29 cellular contexts compared by ENCODE assay signal in the genomic region with DNA sequence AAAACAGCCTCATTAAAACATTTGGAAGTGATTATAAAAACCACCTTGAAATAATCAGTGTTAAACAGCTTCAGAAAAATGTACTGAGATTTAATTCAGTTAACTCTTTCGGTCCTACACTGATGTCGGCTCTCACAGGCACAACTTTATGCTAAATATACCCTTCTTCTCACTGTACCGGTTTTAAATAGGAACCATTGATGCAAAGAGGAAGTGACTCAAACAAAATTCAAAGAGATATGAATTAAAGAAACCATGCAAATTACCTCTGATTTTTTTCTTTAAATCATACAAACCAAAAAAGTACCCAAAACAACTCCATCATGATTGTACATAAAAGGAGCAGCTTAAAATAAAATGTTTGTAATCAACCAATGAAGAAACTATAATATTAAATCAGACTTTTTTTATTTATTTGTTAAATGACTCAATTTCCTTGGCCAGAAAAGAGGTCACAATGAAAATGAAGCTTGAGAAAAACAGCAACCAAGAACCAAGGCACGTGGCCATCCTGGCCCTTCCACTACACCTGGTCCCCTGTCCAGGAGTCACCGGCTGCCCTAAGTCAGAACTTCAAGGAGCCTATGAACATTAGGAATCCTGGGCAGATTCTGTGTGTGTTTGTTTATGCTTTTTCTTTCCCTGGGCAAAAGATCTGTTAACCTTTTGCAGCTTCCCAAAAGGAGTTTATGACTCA.
DNase-seq lines count a peak whose midpoint lies in the region; ATAC-seq, FAIRE-seq and TF ChIP-seq lines count a peak whose summit lies in the region.
"Had no signal": no experiment of that assay in that cellular context is flagged by ENCODE, and none has a peak within 500 bp of the region (broad histone marks: within the 10 kb centered on the region; RNA-seq: fewer than 3 reads in every experiment).

No MANE protein-coding gene starts in this region.

- 0 out of 3 replicates have a peak overlapping the region, but pooled peaks have one; percentile 33 for H2BK15ac ChIP-seq in IMR-90 (ENCODE audit: low read depth, low read length)
- no peak overlapping the region for H2BK15ac ChIP-seq in mesenchymal stem cell (ENCODE audit: low read depth, poor library complexity, severe bottlenecking)

- peaks cover 3% of the 10 kb centered on the region for H3K27me3 Mint-ChIP-seq in activated CD4-positive, alpha-beta T cell treated with anti-CD3 and anti-CD28 coated beads, Interleukin-2, amount 10 ng/mL, durations not matched to agents 7 days and 5 days
- H3K27me3 Mint-ChIP-seq: CD4-positive, alpha-beta T cell; effector memory CD8-positive, alpha-beta T cell had no signal

- TF ChIP-seq POLR2A in IMR-90 (IDR thresholded peaks at IDR 0.05; ENCODE audit: low read depth, low read length) (no peak), GM12878 (IDR thresholded peaks at IDR 0.05; ENCODE audit: low read depth, low read length) (no peak)

- peaks cover 5% of the 10 kb centered on the region for H3K9me1 ChIP-seq in IMR-90 (ENCODE audit: insufficient read depth, low read length)

- H3K14ac ChIP-seq in IMR-90 (replicated peaks; ENCODE audit: low read depth, low read length) (peak overlapping the region; percentile 40; the same call in 1 of the 2 replicates), mesenchymal stem cell (ENCODE audit: low read length in 2 of 2) (no peak overlapping the region)

- no peaks in the 10 kb centered on the region for H3K9me3 ChIP-seq in IMR-90 (ENCODE audit: control insufficient read depth, insufficient read depth, low read length)
- H3K9me3 ChIP-seq in GM12878 (replicated peaks; ENCODE audit: control insufficient read depth, insufficient read depth, low read length) = no peaks in the 10 kb centered on the region
- H3K9me3 ChIP-seq in mesenchymal stem cell (ENCODE audit: control insufficient read depth, low read length) = no peaks in the 10 kb centered on the region
- no peaks in the 10 kb centered on the region for H3K9me3 ChIP-seq in PC-9 (ENCODE audit: insufficient read depth, low read depth)
- H3K9me3 ChIP-seq: esophagus squamous epithelium, SJCRH30 had no signal

- H2BK120ac ChIP-seq in IMR-90 (ENCODE audit: low read depth, low read length) = peak overlapping the region; percentile 58
- H2BK120ac ChIP-seq in mesenchymal stem cell (ENCODE audit: low read depth, low read length) = peak overlapping the region; percentile 34

- H3K4me2 ChIP-seq in IMR-90 (ENCODE audit: low read depth, low read length) = no peak overlapping the region
- H3K4me2 ChIP-seq in GM12878 (ENCODE audit: control insufficient read depth, insufficient read depth) = no peak overlapping the region
- no peak overlapping the region for H3K4me2 ChIP-seq in mesenchymal stem cell (ENCODE audit: low read length, poor library complexity, severe bottlenecking)
- H3K4me2 ChIP-seq in PC-9 = no peak overlapping the region

- in situ Hi-C loops in IMR-90 (cut with MboI; ENCODE audit: low sequenced_read_pairs) = no loop called here
- in situ Hi-C loops in GM12878 (cut with MboI) = no loop called here

- no peaks in the 10 kb centered on the region for H3K36me3 Mint-ChIP-seq in activated CD4-positive, alpha-beta T cell treated with anti-CD3 and anti-CD28 coated beads, Interleukin-2, amount 10 ng/mL, durations not matched to agents 7 days and 5 days (ENCODE audit: low read depth)
- H3K36me3 Mint-ChIP-seq: activated CD8-positive, alpha-beta memory T cell treated with anti-CD3 and anti-CD28 coated beads, Interleukin-2, amount 10 ng/mL, durations not matched to agents 7 days and 5 days; memory B cell had no signal

- WGBS in IMR-90 (ENCODE audit: extremely low coverage in 2 of 2, insufficient read length in 1 of 2), 2 experiments = no CpG with 5 or more reads among the region's 5 CpGs
- 0% methylated on average over 5 of the region's 5 CpGs for WGBS in GM12878 (ENCODE audit: insufficient coverage, insufficient replicate concordance, low lambda C conversion rate, missing lambda C conversion rate)
- 63% methylated on average over 3 of the region's 5 CpGs for WGBS in mesenchymal stem cell

- SMC1A ChIA-PET in GM12878 (lab: Charles Lee; ENCODE audit: uncharacterized antibody, unreplicated experiment) = interaction anchor here (0.9 kb wide), 1 partner anchor 316 kb away, joined by 3 read pairs; no protein-coding TSS in a partner anchor

- no peak overlapping the region for H3K27ac Mint-ChIP-seq in activated CD4-positive, alpha-beta T cell treated with anti-CD3 and anti-CD28 coated beads, Interleukin-2, amount 10 ng/mL, durations not matched to agents 7 days and 5 days
- H3K27ac Mint-ChIP-seq: activated CD8-positive, alpha-beta memory T cell treated with anti-CD3 and anti-CD28 coated beads, Interleukin-2, amount 10 ng/mL, durations not matched to agents 7 days and 5 days; CD4-positive, alpha-beta T cell; effector memory CD8-positive, alpha-beta T cell; memory B cell; T-helper 17 cell had no signal

- CTCF ChIA-PET in IMR-90 (lab: Yijun Ruan, JAX) = interaction anchor here (0.6 to 1.2 kb wide), 2 partner anchors 306 to 449 kb away, joined by 3 to 4 read pairs; no protein-coding TSS in a partner anchor
- CTCF ChIA-PET in GM12878 (lab: Yijun Ruan, JAX) = interaction anchor here (0.7 to 1.2 kb wide), 5 partner anchors 9 to 1659 kb away, joined by 3 to 4 read pairs (median 3); no protein-coding TSS in a partner anchor
- CTCF ChIA-PET in PC-9 (lab: Charles Lee) = no interaction called here
- CTCF ChIA-PET in activated CD4-positive, alpha-beta T cell treated with anti-CD3 and anti-CD28 coated beads, Interleukin-2, amount 10 ng/mL, durations not matched to agents 7 days and 5 days (lab: Charles Lee) = no interaction called here

- no peaks in the 10 kb centered on the region for H3K9me3 Mint-ChIP-seq in activated CD4-positive, alpha-beta T cell treated with anti-CD3 and anti-CD28 coated beads, Interleukin-2, amount 10 ng/mL, durations not matched to agents 7 days and 5 days
- H3K9me3 Mint-ChIP-seq: CD4-positive, alpha-beta T cell; effector memory CD8-positive, alpha-beta T cell; memory B cell had no signal

- TF ChIP-seq EP300 in GM12878 (IDR thresholded peaks at IDR 0.05; ENCODE audit: borderline replicate concordance in 1 of 2, control insufficient read depth in 1 of 2, low read depth in 2 of 2, low read length in 2 of 2) = no peak

- H4K20me1 ChIP-seq in IMR-90 (ENCODE audit: insufficient read depth, low read length) (no peaks in the 10 kb centered on the region), GM12878 (ENCODE audit: control insufficient read depth, insufficient read depth) (no peaks in the 10 kb centered on the region), PC-9 (ENCODE audit: insufficient read depth) (no peaks in the 10 kb centered on the region)

- H3K4me1 ChIP-seq in IMR-90 (ENCODE audit: control insufficient read depth, insufficient read depth, low read length) (peaks cover 8% of the 10 kb centered on the region), GM12878 (ENCODE audit: control insufficient read depth, insufficient read depth, low read length) (no peaks in the 10 kb centered on the region), mesenchymal stem cell (ENCODE audit: control insufficient read depth, insufficient read depth, low read depth, low read length) (peaks cover 4% of the 10 kb centered on the region), PC-9 (replicated peaks; ENCODE audit: insufficient read depth) (no peaks in the 10 kb centered on the region)
- H3K4me1 ChIP-seq: esophagus squamous epithelium, SJCRH30 had no signal

- H3K27ac ChIP-seq in IMR-90 (ENCODE audit: insufficient read depth, low read length) (no peak overlapping the region), GM12878 (ENCODE audit: control insufficient read depth, insufficient read depth) (no peak overlapping the region), mesenchymal stem cell (ENCODE audit: low read length, poor library complexity, severe bottlenecking) (no peak overlapping the region), PC-9 (no peak overlapping the region)
- H3K27ac ChIP-seq: esophagus squamous epithelium, SJCRH30 had no signal

- ATAC-seq in GM18519 (IDR thresholded peaks at IDR 0.05; ENCODE audit: low FRiP score, unreplicated experiment) (peak; percentile 40), IMR-90 (ENCODE audit: low read depth) (no peak), GM12878 (no peak), GM19397 (IDR thresholded peaks at IDR 0.05; ENCODE audit: unreplicated experiment) (no peak)
- ATAC-seq: activated CD8-positive, alpha-beta memory T cell treated with anti-CD3 and anti-CD28 coated beads, Interleukin-2, amount 10 ng/mL, durations not matched to agents 7 days and 5 days; effector memory CD8-positive, alpha-beta T cell; Panc1; T-helper 17 cell had no signal

- H3K79me2 ChIP-seq in GM12878 (ENCODE audit: control insufficient read depth, insufficient read depth, low read length) = no peaks in the 10 kb centered on the region
- H3K79me2 ChIP-seq in PC-9 (ENCODE audit: low read depth) = no peaks in the 10 kb centered on the region

- no peaks in the 10 kb centered on the region for H3K4me1 Mint-ChIP-seq in activated CD4-positive, alpha-beta T cell treated with anti-CD3 and anti-CD28 coated beads, Interleukin-2, amount 10 ng/mL, durations not matched to agents 7 days and 5 days
- H3K4me1 Mint-ChIP-seq: activated CD8-positive, alpha-beta memory T cell treated with anti-CD3 and anti-CD28 coated beads, Interleukin-2, amount 10 ng/mL, durations not matched to agents 7 days and 5 days; T-helper 17 cell had no signal

- H3K4ac ChIP-seq in IMR-90 (ENCODE audit: low read depth, low read length) (no peak overlapping the region), mesenchymal stem cell (ENCODE audit: low read depth in 1 of 2, low read length in 2 of 2) (no peak overlapping the region)

- no peak overlapping the region for H3K56ac ChIP-seq in IMR-90 (ENCODE audit: extremely low read depth, insufficient read depth, low read length)

- TF ChIP-seq CTCF in IMR-90 (conservative IDR thresholded peaks at IDR 0.05; ENCODE audit: low read depth, low read length) (no peak), GM12878 (IDR thresholded peaks at IDR 0.05 in 2 of 3, conservative IDR thresholded peaks at IDR 0.05 in 1 of 3; ENCODE audit: control insufficient read depth in 2 of 3, extremely low read depth in 1 of 3, insufficient read depth in 1 of 3, low read depth in 3 of 3, low read length in 3 of 3) (no peak), PC-9 (conservative IDR thresholded peaks at IDR 0.05) (no peak)

- no peak for TF ChIP-seq RAD21 in IMR-90 (IDR thresholded peaks at IDR 0.05; ENCODE audit: low read length)
- TF ChIP-seq RAD21 in GM12878 (IDR thresholded peaks at IDR 0.05; ENCODE audit: insufficient read depth, low read depth, low read length) = no peak

- H2AK5ac ChIP-seq in IMR-90 (ENCODE audit: low read depth, low read length) (peak overlapping the region; percentile 75), mesenchymal stem cell (ENCODE audit: low read length, severe bottlenecking) (no peak overlapping the region)

- H3F3A ChIP-seq in PC-9 (ENCODE audit: insufficient read depth, low read depth) = no peaks in the 10 kb centered on the region

- peak overlapping the region; percentile 69; the same call in 1 of the 2 replicates for H2BK20ac ChIP-seq in IMR-90 (ENCODE audit: low read depth, low read length)

- H4K91ac ChIP-seq in IMR-90 (ENCODE audit: insufficient read depth, low read depth, low read length) (0 out of 2 replicates have a peak overlapping the region, but pooled peaks have one; percentile 13), mesenchymal stem cell (ENCODE audit: low read length) (no peak overlapping the region)

- dilution Hi-C loops in IMR-90 (cut with HindIII; ENCODE audit: low sequenced_read_pairs, unreplicated experiment) = no loop called here

- H3K4me3 ChIP-seq in IMR-90 (ENCODE audit: insufficient read depth, low read depth, low read length) = no peak overlapping the region
- no peak overlapping the region for H3K4me3 ChIP-seq in GM12878
- H3K4me3 ChIP-seq in mesenchymal stem cell (ENCODE audit: insufficient read depth in 1 of 2, low read depth in 1 of 2, low read length in 2 of 2) = no peak overlapping the region
- no peak overlapping the region for H3K4me3 ChIP-seq in PC-9
- H3K4me3 ChIP-seq: esophagus squamous epithelium, SJCRH30 had no signal

- no peak overlapping the region for H2BK5ac ChIP-seq in IMR-90 (ENCODE audit: low read depth, low read length, poor library complexity, severe bottlenecking)
- H2BK5ac ChIP-seq in mesenchymal stem cell (ENCODE audit: low read depth, low read length, poor library complexity, severe bottlenecking) = no peak overlapping the region

- H3K9me2 ChIP-seq in PC-9 (ENCODE audit: insufficient read depth) = no peaks in the 10 kb centered on the region; the same call in 1 of the 2 replicates

- FAIRE-seq in GM12878 (lab: Jason Lieb, UNC) = no peak
- FAIRE-seq: small intestine had no signal

- no peak overlapping the region for H4K5ac ChIP-seq in IMR-90 (ENCODE audit: low read depth, low read length)

- BruUV-seq in IMR-90 (replicated peaks; lab: Mats Ljungman, UMichigan) (no TSS peak), GM12878 (replicated peaks; lab: Mats Ljungman, UMichigan) (no TSS peak), PC-9 (replicated peaks; lab: Mats Ljungman, UMichigan) (no TSS peak)

- intact Hi-C loops in IMR-90 (cut with micrococcal nuclease) (no loop called here), GM12878 (cut with micrococcal nuclease; ENCODE audit: unreplicated experiment) (loop anchor here (5.0 kb wide), 1 partner anchor 772 kb away; no protein-coding TSS in a partner anchor), PC-9 (cut with micrococcal nuclease; ENCODE audit: unreplicated experiment) (no loop called here)

- no peak overlapping the region for H2AK9ac ChIP-seq in IMR-90 (replicated peaks; ENCODE audit: low read depth, low read length, poor library complexity)

- H3K23ac ChIP-seq in IMR-90 (ENCODE audit: low read depth, low read length) (no peak overlapping the region), mesenchymal stem cell (ENCODE audit: low read length in 2 of 2) (no peak overlapping the region)

- no peaks in the 10 kb centered on the region for H3K79me1 ChIP-seq in IMR-90 (ENCODE audit: low read depth in 1 of 2, low read length in 2 of 2)
- no peaks in the 10 kb centered on the region for H3K79me1 ChIP-seq in mesenchymal stem cell (replicated peaks; ENCODE audit: low read length, poor library complexity, severe bottlenecking)

- no peak overlapping the region for H3K9ac ChIP-seq in IMR-90 (ENCODE audit: low read depth, low read length)
- no peak overlapping the region for H3K9ac ChIP-seq in GM12878 (ENCODE audit: control insufficient read depth, insufficient read depth, low read length)
- H3K9ac ChIP-seq in mesenchymal stem cell (ENCODE audit: low read length) = peak overlapping the region; percentile 28

- H3K36me3 ChIP-seq in IMR-90 (ENCODE audit: control insufficient read depth, insufficient read depth, low read length) (no peaks in the 10 kb centered on the region), GM12878 (ENCODE audit: control insufficient read depth in 2 of 2, insufficient read depth in 2 of 2, low read length in 1 of 2) (no peaks in the 10 kb centered on the region), mesenchymal stem cell (ENCODE audit: control insufficient read depth in 1 of 2, insufficient read depth in 2 of 2, low read depth in 1 of 2, low read length in 2 of 2) (no peaks in the 10 kb centered on the region), PC-9 (ENCODE audit: low read depth) (no peaks in the 10 kb centered on the region)
- H3K36me3 ChIP-seq: esophagus squamous epithelium, SJCRH30 had no signal

- POLR2A ChIA-PET in IMR-90 (lab: Charles Lee; ENCODE audit: unreplicated experiment) (interaction anchor here (0.6 kb wide), 1 partner anchor 451 kb away, joined by 3 read pairs; no protein-coding TSS in a partner anchor), GM12878 (lab: Charles Lee) (no interaction called here), PC-9 (lab: Charles Lee; ENCODE audit: unreplicated experiment) (interaction anchor here (0.7 kb wide), 1 partner anchor 74 kb away, joined by 5 read pairs; no protein-coding TSS in a partner anchor)
- POLR2A ChIA-PET in activated CD4-positive, alpha-beta T cell treated with anti-CD3 and anti-CD28 coated beads, Interleukin-2, amount 10 ng/mL, durations not matched to agents 7 days and 5 days (lab: Charles Lee) = no interaction called here

- no peak overlapping the region for H3K4me3 Mint-ChIP-seq in activated CD4-positive, alpha-beta T cell treated with anti-CD3 and anti-CD28 coated beads, Interleukin-2, amount 10 ng/mL, durations not matched to agents 7 days and 5 days
- H3K4me3 Mint-ChIP-seq: activated CD8-positive, alpha-beta memory T cell treated with anti-CD3 and anti-CD28 coated beads, Interleukin-2, amount 10 ng/mL, durations not matched to agents 7 days and 5 days; CD4-positive, alpha-beta T cell; effector memory CD8-positive, alpha-beta T cell; memory B cell; T-helper 17 cell had no signal

- RAD21 ChIA-PET in GM12878 (lab: Charles Lee; ENCODE audit: unreplicated experiment) = no interaction called here

- H2AFZ ChIP-seq in IMR-90 (replicated peaks; ENCODE audit: low read length, poor library complexity) (no peak overlapping the region), GM12878 (ENCODE audit: control insufficient read depth, low read depth, low read length) (no peak overlapping the region), mesenchymal stem cell (ENCODE audit: low read depth, low read length) (no peak overlapping the region), PC-9 (no peak overlapping the region)

- H3K27me3 ChIP-seq in IMR-90 (ENCODE audit: control insufficient read depth, insufficient read depth, low read length) (no peaks in the 10 kb centered on the region), GM12878 (replicated peaks in 1 of 2; ENCODE audit: control insufficient read depth in 2 of 2, insufficient read depth in 2 of 2, low read length in 1 of 2) (no peaks in the 10 kb centered on the region; a peak in 1 of 4 replicates), mesenchymal stem cell (ENCODE audit: control insufficient read depth in 1 of 2, insufficient read depth in 1 of 2, low read length in 2 of 2) (no peaks in the 10 kb centered on the region), PC-9 (ENCODE audit: insufficient read depth, low read depth) (no peaks in the 10 kb centered on the region)
- H3K27me3 ChIP-seq: esophagus squamous epithelium, SJCRH30 had no signal

- DNase-seq in IMR-90 (peak; percentile 35), GM12878 (ENCODE audit: low read depth, low spot score) (no peak), mesenchymal stem cell (no peak), NCI-H510A treated with DMSO at 0.1 percent for 48 hours (lab: John Stamatoyannopoulos, UW) (no peak), PC-9 (no peak)
- DNase-seq in activated CD4-positive, alpha-beta T cell treated with anti-CD3 and anti-CD28 coated beads, Interleukin-2, amount 10 ng/mL, durations not matched to agents 7 days and 5 days = no peak
- DNase-seq: activated CD4-positive, alpha-beta T cell treated with anti-CD3 and anti-CD28 coated beads for 48 hours; activated CD8-positive, alpha-beta memory T cell treated with anti-CD3 and anti-CD28 coated beads, Interleukin-2, amount 10 ng/mL, durations not matched to agents 7 days and 5 days; activated naive CD4-positive, alpha-beta T cell treated with anti-CD3 and anti-CD28 coated beads, Interleukin-2, amount 50 U/mL, for 16 hours; aorta; CD4-positive, alpha-beta T cell; DMS153; effector memory CD8-positive, alpha-beta T cell; esophagus squamous epithelium; GF-D8; glutamatergic neuron; GOT3; NCI-H1092 treated with DMSO at 0.1 percent for 48 hours; NCI-H2029; NCI-H345; occipital lobe; SJCRH30; small intestine; stimulated activated naive CD4-positive, alpha-beta T cell; T-helper 17 cell had no signal

- H3K18ac ChIP-seq in IMR-90 (ENCODE audit: low read depth, low read length) (no peak overlapping the region), mesenchymal stem cell (ENCODE audit: low read depth in 1 of 2, low read length in 2 of 2) (no peak overlapping the region)

- H2BK12ac ChIP-seq in mesenchymal stem cell (ENCODE audit: low read length in 2 of 2) = no peak overlapping the region

- no peak overlapping the region for H4K8ac ChIP-seq in IMR-90 (ENCODE audit: low read depth in 2 of 2, low read length in 2 of 2)
- H4K8ac ChIP-seq in mesenchymal stem cell (ENCODE audit: low read length) = peak overlapping the region; percentile 77

Comparison
In these comparisons a context has a peak if more than half of its experiments do, and no peak if none do; other contexts are left out.
1. CTCF ChIA-PET loops: an anchor here in IMR-90 (0.6 to 1.2 kb wide) and GM12878 (0.7 to 1.2 kb wide); none called in PC-9 and activated CD4-positive, alpha-beta T cell treated with anti-CD3 and anti-CD28 coated beads, Interleukin-2, amount 10 ng/mL, durations not matched to agents 7 days and 5 days.
2. POLR2A ChIA-PET loops: an anchor here in IMR-90 (0.6 kb wide) and PC-9 (0.7 kb wide); none called in GM12878 and activated CD4-positive, alpha-beta T cell treated with anti-CD3 and anti-CD28 coated beads, Interleukin-2, amount 10 ng/mL, durations not matched to agents 7 days and 5 days.